Comparison of ENCODE assay signal across 32 cellular contexts in genomic region chr10:85861513-85862197, GRCh38.
"Had no signal": no experiment of that assay in that cellular context is flagged by ENCODE, and none has a peak within 500 bp of the region (broad histone marks: within the 10 kb centered on the region; RNA-seq: fewer than 3 reads in every experiment).

No MANE protein-coding gene starts in this region.

- DNase-seq: activated CD4-positive, alpha-beta memory T cell treated with anti-CD3 and anti-CD28 coated beads for 36 hours; activated CD4-positive, alpha-beta T cell treated with anti-CD3 and anti-CD28 coated beads for 36 hours; activated CD4-positive, alpha-beta T cell treated with anti-CD3 and anti-CD28 coated beads, Interleukin-2, amount 10 ng/mL, durations not matched to agents 24 days and 14 days; activated CD4-positive, CD25-positive, alpha-beta regulatory T cell; activated CD4-positive, CD25-positive, alpha-beta regulatory T cell treated with anti-CD3 and anti-CD28 coated beads, Interleukin-2, amount 50 U/mL, for 72 hours; activated CD8-positive, alpha-beta memory T cell treated with anti-CD3 and anti-CD28 coated beads, Interleukin-2, amount 10 ng/mL, durations not matched to agents 7 days and 5 days; activated CD8-positive, alpha-beta memory T cell treated with anti-CD3 and anti-CD28 coated beads, Interleukin-2, amount 50 U/mL, for 4 hours; activated CD8-positive, alpha-beta T cell treated with anti-CD3 and anti-CD28 coated beads, Interleukin-2, amount 10 ng/mL, durations not matched to agents 7 days and 5 days; activated effector memory CD4-positive, alpha-beta T cell treated with anti-CD3 and anti-CD28 coated beads, Interleukin-2, amount 50 U/mL, for 16 hours; activated naive CD4-positive, alpha-beta T cell treated with anti-CD3 and anti-CD28 coated beads for 36 hours; activated naive CD8-positive, alpha-beta T cell treated with anti-CD3 and anti-CD28 coated beads for 36 hours; activated naive CD8-positive, alpha-beta T cell treated with anti-CD3 and anti-CD28 coated beads, Interleukin-2, amount 50 U/mL, for 24 hours; activated T-cell treated with anti-CD3 and anti-CD28 coated beads, Interleukin-2, amount 50 U/mL, for 1 hour; activated T-cell treated with anti-CD3 and anti-CD28 coated beads, Interleukin-2, amount 50 U/mL, for 48 hours; adrenal gland; amygdala; aorta; body of pancreas; caudate nucleus; colonic mucosa; dorsolateral prefrontal cortex; effector CD4-positive, alpha-beta T cell; effector memory CD8-positive, alpha-beta T cell; erythroblast; foreskin keratinocyte; gastrocnemius medialis; T-helper 2 cell had no signal

- ATAC-seq: activated CD4-positive, alpha-beta T cell treated with anti-CD3 and anti-CD28 coated beads for 36 hours; activated CD8-positive, alpha-beta memory T cell treated with anti-CD3 and anti-CD28 coated beads, Interleukin-2, amount 10 ng/mL, durations not matched to agents 7 days and 5 days; activated CD8-positive, alpha-beta T cell treated with anti-CD3 and anti-CD28 coated beads, Interleukin-2, amount 10 ng/mL, durations not matched to agents 7 days and 5 days; activated naive CD8-positive, alpha-beta T cell treated with anti-CD3 and anti-CD28 coated beads, Interleukin-2, amount 50 U/mL, for 24 hours; body of pancreas; effector memory CD8-positive, alpha-beta T cell; foreskin keratinocyte; gastrocnemius medialis had no signal

- H3K27ac ChIP-seq: adrenal gland, body of pancreas, colonic mucosa, dorsolateral prefrontal cortex, esophagus muscularis mucosa, foreskin keratinocyte, gastrocnemius medialis had no signal

- H3K4me1 ChIP-seq: adrenal gland, body of pancreas, colonic mucosa, esophagus muscularis mucosa, foreskin keratinocyte had no signal

- H3K4me1 Mint-ChIP-seq: activated CD4-positive, alpha-beta T cell treated with anti-CD3 and anti-CD28 coated beads for 36 hours; activated CD4-positive, alpha-beta T cell treated with anti-CD3 and anti-CD28 coated beads, Interleukin-2, amount 10 ng/mL, durations not matched to agents 24 days and 14 days; activated CD8-positive, alpha-beta memory T cell treated with anti-CD3 and anti-CD28 coated beads, Interleukin-2, amount 10 ng/mL, durations not matched to agents 7 days and 5 days; activated naive CD4-positive, alpha-beta T cell treated with anti-CD3 and anti-CD28 coated beads, Interleukin-2, amount 50 U/mL, for 24 hours; activated naive CD8-positive, alpha-beta T cell treated with anti-CD3 and anti-CD28 coated beads for 36 hours; activated naive CD8-positive, alpha-beta T cell treated with anti-CD3 and anti-CD28 coated beads, Interleukin-2, amount 50 U/mL, for 24 hours had no signal

- H3K27me3 Mint-ChIP-seq: activated CD4-positive, alpha-beta T cell treated with anti-CD3 and anti-CD28 coated beads, Interleukin-2, amount 10 ng/mL, durations not matched to agents 24 days and 14 days; dendritic cell treated with granulocyte-macrophage colony-stimulating factor and Interleukin-4, amounts not matched to agents 40 ng/mL and 50 ng/mL, for 4 days had no signal

- H3K36me3 ChIP-seq: adrenal gland, colonic mucosa, esophagus muscularis mucosa, gastrocnemius medialis had no signal

- H3K27ac Mint-ChIP-seq: activated CD4-positive, alpha-beta memory T cell treated with anti-CD3 and anti-CD28 coated beads for 36 hours; activated CD4-positive, alpha-beta T cell treated with anti-CD3 and anti-CD28 coated beads for 36 hours; activated CD4-positive, alpha-beta T cell treated with anti-CD3 and anti-CD28 coated beads, Interleukin-2, amount 10 ng/mL, durations not matched to agents 24 days and 14 days; activated CD8-positive, alpha-beta memory T cell treated with anti-CD3 and anti-CD28 coated beads, Interleukin-2, amount 10 ng/mL, durations not matched to agents 7 days and 5 days; activated CD8-positive, alpha-beta T cell treated with anti-CD3 and anti-CD28 coated beads, Interleukin-2, amount 10 ng/mL, durations not matched to agents 7 days and 5 days; activated naive CD4-positive, alpha-beta T cell treated with anti-CD3 and anti-CD28 coated beads for 36 hours; activated naive CD4-positive, alpha-beta T cell treated with anti-CD3 and anti-CD28 coated beads, Interleukin-2, amount 50 U/mL, for 24 hours; activated naive CD8-positive, alpha-beta T cell treated with anti-CD3 and anti-CD28 coated beads for 36 hours; activated naive CD8-positive, alpha-beta T cell treated with anti-CD3 and anti-CD28 coated beads, Interleukin-2, amount 50 U/mL, for 24 hours; activated T-helper 1 cell treated with anti-CD3 and anti-CD28 coated beads, Interleukin-12 subunit alpha, Interleukin-12 subunit beta, Interleukin-2, Interleukin-4 antibody, amounts not matched to agents 30 ng/mL and 10 ng/mL and 1 ng/mL, durations not matched to agents 14 hours and 24 hours and 36 hours; activated T-helper 2 cell treated with anti-CD3 and anti-CD28 coated beads, Interferon-gamma antibody, Interleukin-2, Interleukin-4, amounts not matched to agents 10 μg/mL and 5 μg/mL and 100 μg/mL, durations not matched to agents 14 hours and 24 hours and 36 hours; dendritic cell treated with granulocyte-macrophage colony-stimulating factor and Interleukin-4, amounts not matched to agents 40 ng/mL and 50 ng/mL, for 4 days; effector memory CD8-positive, alpha-beta T cell had no signal

- H3K4me3 ChIP-seq: adrenal gland, body of pancreas, colonic mucosa, dorsolateral prefrontal cortex, esophagus muscularis mucosa, gastrocnemius medialis had no signal

- H3K9me3 ChIP-seq: adrenal gland, body of pancreas, colonic mucosa, esophagus muscularis mucosa, gastrocnemius medialis had no signal

- H3K36me3 Mint-ChIP-seq: activated CD4-positive, alpha-beta memory T cell treated with anti-CD3 and anti-CD28 coated beads for 36 hours; activated CD8-positive, alpha-beta memory T cell treated with anti-CD3 and anti-CD28 coated beads, Interleukin-2, amount 10 ng/mL, durations not matched to agents 7 days and 5 days; activated naive CD4-positive, alpha-beta T cell treated with anti-CD3 and anti-CD28 coated beads, Interleukin-2, amount 50 U/mL, for 24 hours; activated naive CD8-positive, alpha-beta T cell treated with anti-CD3 and anti-CD28 coated beads for 36 hours had no signal

- H3K9me3 Mint-ChIP-seq: activated CD4-positive, alpha-beta memory T cell treated with anti-CD3 and anti-CD28 coated beads for 36 hours; activated CD4-positive, alpha-beta T cell treated with anti-CD3 and anti-CD28 coated beads, Interleukin-2, amount 10 ng/mL, durations not matched to agents 24 days and 14 days; activated naive CD4-positive, alpha-beta T cell treated with anti-CD3 and anti-CD28 coated beads for 36 hours; activated naive CD4-positive, alpha-beta T cell treated with anti-CD3 and anti-CD28 coated beads, Interleukin-2, amount 50 U/mL, for 24 hours; activated naive CD8-positive, alpha-beta T cell treated with anti-CD3 and anti-CD28 coated beads for 36 hours; activated naive CD8-positive, alpha-beta T cell treated with anti-CD3 and anti-CD28 coated beads, Interleukin-2, amount 50 U/mL, for 24 hours; activated T-helper 1 cell treated with anti-CD3 and anti-CD28 coated beads, Interleukin-12 subunit alpha, Interleukin-12 subunit beta, Interleukin-2, Interleukin-4 antibody, amounts not matched to agents 30 ng/mL and 10 ng/mL and 1 ng/mL, durations not matched to agents 14 hours and 24 hours and 36 hours; activated T-helper 2 cell treated with anti-CD3 and anti-CD28 coated beads, Interferon-gamma antibody, Interleukin-2, Interleukin-4, amounts not matched to agents 10 μg/mL and 5 μg/mL and 100 μg/mL, durations not matched to agents 14 hours and 24 hours and 36 hours had no signal

- H3K27me3 ChIP-seq: adrenal gland, body of pancreas, colonic mucosa, dorsolateral prefrontal cortex, esophagus muscularis mucosa, foreskin keratinocyte, gastrocnemius medialis had no signal

- H3K4me3 Mint-ChIP-seq: activated CD4-positive, alpha-beta memory T cell treated with anti-CD3 and anti-CD28 coated beads for 36 hours; activated CD4-positive, alpha-beta T cell treated with anti-CD3 and anti-CD28 coated beads for 36 hours; activated CD4-positive, alpha-beta T cell treated with anti-CD3 and anti-CD28 coated beads, Interleukin-2, amount 10 ng/mL, durations not matched to agents 24 days and 14 days; activated CD8-positive, alpha-beta memory T cell treated with anti-CD3 and anti-CD28 coated beads, Interleukin-2, amount 10 ng/mL, durations not matched to agents 7 days and 5 days; activated CD8-positive, alpha-beta T cell treated with anti-CD3 and anti-CD28 coated beads, Interleukin-2, amount 10 ng/mL, durations not matched to agents 7 days and 5 days; activated naive CD4-positive, alpha-beta T cell treated with anti-CD3 and anti-CD28 coated beads for 36 hours; activated naive CD4-positive, alpha-beta T cell treated with anti-CD3 and anti-CD28 coated beads, Interleukin-2, amount 50 U/mL, for 24 hours; activated naive CD8-positive, alpha-beta T cell treated with anti-CD3 and anti-CD28 coated beads for 36 hours; activated naive CD8-positive, alpha-beta T cell treated with anti-CD3 and anti-CD28 coated beads, Interleukin-2, amount 50 U/mL, for 24 hours; activated T-helper 1 cell treated with anti-CD3 and anti-CD28 coated beads, Interleukin-12 subunit alpha, Interleukin-12 subunit beta, Interleukin-2, Interleukin-4 antibody, amounts not matched to agents 30 ng/mL and 10 ng/mL and 1 ng/mL, durations not matched to agents 14 hours and 24 hours and 36 hours; dendritic cell treated with granulocyte-macrophage colony-stimulating factor and Interleukin-4, amounts not matched to agents 40 ng/mL and 50 ng/mL, for 4 days; effector memory CD8-positive, alpha-beta T cell had no signal
